22 cellular contexts compared by ENCODE assay signal in the genomic region with DNA sequence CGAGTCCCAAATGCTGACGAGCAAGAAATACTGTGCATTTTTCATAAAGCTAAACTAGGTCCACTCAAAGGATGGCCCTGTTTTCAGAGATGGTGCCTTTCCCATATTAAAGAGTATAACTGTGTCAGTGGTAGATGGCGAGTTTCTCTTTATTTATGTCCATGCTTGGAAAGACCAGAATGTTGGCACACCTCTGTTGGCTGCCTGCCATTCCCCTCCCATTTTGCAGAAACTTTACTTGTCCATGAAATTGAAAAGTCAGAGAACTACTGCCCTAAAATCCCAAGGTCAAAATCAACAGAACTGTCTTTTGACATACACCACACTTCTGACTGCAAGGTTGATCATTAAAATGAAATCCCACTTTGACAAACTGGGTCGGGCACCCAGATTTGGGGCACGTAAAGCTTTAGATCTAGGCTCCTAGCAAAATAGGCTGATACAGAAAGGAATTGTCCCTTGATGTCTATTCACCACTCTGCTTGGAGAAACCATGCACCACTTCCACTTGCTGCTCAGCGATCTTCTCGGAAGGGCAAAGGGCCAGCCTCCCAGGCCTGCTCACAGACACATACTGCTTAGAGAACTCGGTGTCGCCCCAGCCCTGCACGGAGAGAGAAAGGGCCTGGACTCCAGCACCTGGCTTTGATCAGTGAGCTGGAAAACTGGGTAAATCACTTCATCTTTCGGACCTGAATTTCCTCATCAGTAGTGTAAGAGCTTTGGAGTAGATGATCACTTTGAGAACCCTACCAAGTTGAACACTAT.
"Had no signal": no experiment of that assay in that cellular context is flagged by ENCODE, and none has a peak within 500 bp of the region (broad histone marks: within the 10 kb centered on the region; RNA-seq: fewer than 3 reads in every experiment).

No MANE protein-coding gene starts in this region.

- H3K4me3 ChIP-seq: cardiac muscle cell had no signal

- H3K27me3 ChIP-seq: brain microvascular endothelial cell, cardiac muscle cell had no signal

- H3K27ac Mint-ChIP-seq: activated CD4-positive, alpha-beta memory T cell treated with anti-CD3 and anti-CD28 coated beads, Interleukin-2, amount 10 ng/mL, durations not matched to agents 7 days and 5 days; activated naive CD4-positive, alpha-beta T cell treated with anti-CD3 and anti-CD28 coated beads, Interleukin-2, amount 10 ng/mL, durations not matched to agents 7 days and 5 days; activated naive CD8-positive, alpha-beta T cell treated with anti-CD3 and anti-CD28 coated beads for 36 hours; activated T-helper 2 cell treated with anti-CD3 and anti-CD28 coated beads, Interferon-gamma antibody, Interleukin-2, Interleukin-4, amounts not matched to agents 10 μg/mL and 5 μg/mL and 100 μg/mL, durations not matched to agents 14 hours and 24 hours and 36 hours; T-cell had no signal

- H3K4me1 Mint-ChIP-seq: activated CD4-positive, alpha-beta memory T cell treated with anti-CD3 and anti-CD28 coated beads, Interleukin-2, amount 10 ng/mL, durations not matched to agents 7 days and 5 days; activated naive CD4-positive, alpha-beta T cell treated with anti-CD3 and anti-CD28 coated beads, Interleukin-2, amount 10 ng/mL, durations not matched to agents 7 days and 5 days; activated naive CD8-positive, alpha-beta T cell treated with anti-CD3 and anti-CD28 coated beads for 36 hours; T-cell had no signal

- H3K9me3 Mint-ChIP-seq: activated CD4-positive, alpha-beta memory T cell treated with anti-CD3 and anti-CD28 coated beads, Interleukin-2, amount 10 ng/mL, durations not matched to agents 7 days and 5 days; activated naive CD4-positive, alpha-beta T cell treated with anti-CD3 and anti-CD28 coated beads, Interleukin-2, amount 10 ng/mL, durations not matched to agents 7 days and 5 days; activated naive CD8-positive, alpha-beta T cell treated with anti-CD3 and anti-CD28 coated beads for 36 hours; activated T-helper 2 cell treated with anti-CD3 and anti-CD28 coated beads, Interferon-gamma antibody, Interleukin-2, Interleukin-4, amounts not matched to agents 10 μg/mL and 5 μg/mL and 100 μg/mL, durations not matched to agents 14 hours and 24 hours and 36 hours; T-cell had no signal

- H3K4me3 Mint-ChIP-seq: activated CD4-positive, alpha-beta memory T cell treated with anti-CD3 and anti-CD28 coated beads, Interleukin-2, amount 10 ng/mL, durations not matched to agents 7 days and 5 days; activated naive CD4-positive, alpha-beta T cell treated with anti-CD3 and anti-CD28 coated beads, Interleukin-2, amount 10 ng/mL, durations not matched to agents 7 days and 5 days; activated naive CD8-positive, alpha-beta T cell treated with anti-CD3 and anti-CD28 coated beads for 36 hours; T-cell had no signal

- H3K27ac ChIP-seq: brain microvascular endothelial cell, cardiac muscle cell, VCaP had no signal

- ATAC-seq: PC-3, T-cell had no signal

- H3K27me3 Mint-ChIP-seq: activated CD4-positive, alpha-beta memory T cell treated with anti-CD3 and anti-CD28 coated beads, Interleukin-2, amount 10 ng/mL, durations not matched to agents 7 days and 5 days; activated naive CD4-positive, alpha-beta T cell treated with anti-CD3 and anti-CD28 coated beads, Interleukin-2, amount 10 ng/mL, durations not matched to agents 7 days and 5 days; activated naive CD8-positive, alpha-beta T cell treated with anti-CD3 and anti-CD28 coated beads for 36 hours; T-cell had no signal

- DNase-seq: activated CD4-positive, alpha-beta memory T cell treated with anti-CD3 and anti-CD28 coated beads, Interleukin-2, amount 10 ng/mL, durations not matched to agents 7 days and 5 days; activated CD4-positive, alpha-beta T cell treated with anti-CD3 and anti-CD28 coated beads, Interleukin-2, amount 50 U/mL, for 1 hour; activated CD4-positive, CD25-positive, alpha-beta regulatory T cell; activated gamma-delta T cell treated with Interleukin-2 at 50 U/mL for 16 hours; activated naive CD4-positive, alpha-beta T cell treated with anti-CD3 and anti-CD28 coated beads, Interleukin-2, amount 10 ng/mL, durations not matched to agents 7 days and 5 days; activated naive CD8-positive, alpha-beta T cell treated with anti-CD3 and anti-CD28 coated beads for 36 hours; brain microvascular endothelial cell; Kasumi-1; NCI-H1105 treated with DMSO at 0.1 percent for 48 hours; NCI-H1436 treated with DMSO at 0.1 percent for 48 hours; NCI-H187 treated with DMSO at 0.1 percent for 48 hours; NCI-H2081 treated with DMSO at 0.1 percent for 48 hours; NCI-H446; NCI-H524; PC-3; SHP77 treated with DMSO at 0.1 percent for 48 hours; T-helper 2 cell; T1000 had no signal
